19 cellular contexts compared by ENCODE assay signal in the genomic region with DNA sequence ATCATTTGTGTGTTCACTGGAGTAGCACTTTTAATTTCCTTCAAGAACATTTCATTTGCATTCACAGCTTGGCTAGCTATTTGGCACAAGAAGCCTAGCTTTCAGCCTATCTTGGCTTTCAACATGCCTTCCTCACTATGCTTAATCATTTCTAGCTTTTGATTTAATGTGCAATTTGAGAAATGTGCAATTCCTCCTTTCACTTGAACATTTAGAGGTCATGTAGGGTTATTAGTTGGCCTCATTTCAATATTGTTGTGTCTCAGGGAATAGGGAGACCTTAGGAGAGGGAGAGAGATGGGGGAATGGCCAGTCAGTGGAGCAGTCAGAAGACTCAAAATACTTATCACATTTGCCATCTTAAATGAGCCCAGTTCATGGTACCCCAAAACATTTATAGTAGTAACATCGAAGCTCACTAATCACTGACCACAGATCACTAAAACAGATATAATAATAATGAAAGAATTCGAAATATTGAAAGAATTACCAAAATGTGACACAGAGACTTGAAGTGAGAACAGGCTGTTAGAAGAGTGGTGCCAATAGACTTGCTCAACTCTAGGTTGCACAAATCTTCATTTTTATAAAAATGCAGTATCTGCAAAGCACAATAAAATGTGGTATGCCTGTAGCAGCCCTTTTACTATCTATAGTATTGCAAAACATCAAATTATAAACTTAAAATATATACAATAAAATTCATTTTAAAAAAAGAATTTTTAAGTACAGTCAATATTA.
"Had no signal": no experiment of that assay in that cellular context is flagged by ENCODE, and none has a peak within 500 bp of the region (broad histone marks: within the 10 kb centered on the region; RNA-seq: fewer than 3 reads in every experiment).

No MANE protein-coding gene starts in this region.

- H3K36me3 ChIP-seq: heart right ventricle, neural progenitor cell, tibial artery had no signal

- ATAC-seq: naive thymus-derived CD4-positive, alpha-beta T cell; T-helper 17 cell had no signal

- H3K4me3 ChIP-seq: heart right ventricle, lung, neural progenitor cell, skin epidermis, tibial artery had no signal

- DNase-seq: activated CD4-positive, alpha-beta memory T cell treated with anti-CD3 and anti-CD28 coated beads, Interleukin-2, amount 10 ng/mL, durations not matched to agents 7 days and 5 days; activated CD4-positive, alpha-beta T cell treated with anti-CD3 and anti-CD28 coated beads, Interleukin-2, amount 10 ng/mL, durations not matched to agents 24 days and 14 days; activated effector memory CD4-positive, alpha-beta T cell treated with anti-CD3 and anti-CD28 coated beads, Interleukin-2, amount 50 U/mL, for 16 hours; activated naive CD4-positive, alpha-beta T cell treated with anti-CD3 and anti-CD28 coated beads, Interleukin-2, amount 10 ng/mL, durations not matched to agents 7 days and 5 days; activated T-cell treated with anti-CD3 and anti-CD28 coated beads for 4 hours; caudate nucleus; dermis blood vessel endothelial cell; effector CD8-positive, alpha-beta T cell; erythroblast; heart right ventricle; naive thymus-derived CD4-positive, alpha-beta T cell; retina; stimulated activated CD4-positive, alpha-beta T cell treated with anti-CD3 and anti-CD28 coated beads, Interleukin-1b, Interleukin-23, amount 100 ng/mL, for 48 hours; SW 1271; T-helper 17 cell; tibial artery had no signal

- H3K27me3 ChIP-seq: heart right ventricle, neural progenitor cell, tibial artery had no signal

- H3K9me3 ChIP-seq: tibial artery had no signal

- H3K4me1 ChIP-seq: neural progenitor cell, tibial artery had no signal

- H3K27ac ChIP-seq: heart right ventricle, neural progenitor cell, skin epidermis, tibial artery had no signal
